19 cellular contexts compared by ENCODE assay signal in genomic region chr12:19245126-19245525, GRCh38.
"Had no signal": no experiment of that assay in that cellular context is flagged by ENCODE, and none has a peak within 500 bp of the region (broad histone marks: within the 10 kb centered on the region; RNA-seq: fewer than 3 reads in every experiment).

No MANE protein-coding gene starts in this region.

- DNase-seq: activated CD4-positive, alpha-beta T cell treated with anti-CD3 and anti-CD28 coated beads, Interleukin-2, amount 50 U/mL, for 1 hour; activated CD8-positive, alpha-beta memory T cell treated with anti-CD3 and anti-CD28 coated beads, Interleukin-2, amount 50 U/mL, for 4 hours; activated naive CD4-positive, alpha-beta T cell treated with anti-CD3 and anti-CD28 coated beads for 36 hours; activated naive CD8-positive, alpha-beta T cell treated with anti-CD3 and anti-CD28 coated beads, Interleukin-2, amount 50 U/mL, for 24 hours; activated T-cell treated with anti-CD3 and anti-CD28 coated beads, Interleukin-2, amount 50 U/mL, for 4 hours; aorta; colonic mucosa; gastrocnemius medialis; heart left ventricle; left lung; midbrain; nephron progenitor cell; nucleus accumbens; posterior cingulate gyrus; stimulated activated naive CD8-positive, alpha-beta T cell treated with anti-CD3 and anti-CD28 coated beads, Interleukin-15, Interleukin-2, amounts not matched to agents 100 U/mL and 50 U/mL, for 24 hours; substantia nigra; T1000; uterus had no signal

- FAIRE-seq: endometrium had no signal
